In the genomic region with DNA sequence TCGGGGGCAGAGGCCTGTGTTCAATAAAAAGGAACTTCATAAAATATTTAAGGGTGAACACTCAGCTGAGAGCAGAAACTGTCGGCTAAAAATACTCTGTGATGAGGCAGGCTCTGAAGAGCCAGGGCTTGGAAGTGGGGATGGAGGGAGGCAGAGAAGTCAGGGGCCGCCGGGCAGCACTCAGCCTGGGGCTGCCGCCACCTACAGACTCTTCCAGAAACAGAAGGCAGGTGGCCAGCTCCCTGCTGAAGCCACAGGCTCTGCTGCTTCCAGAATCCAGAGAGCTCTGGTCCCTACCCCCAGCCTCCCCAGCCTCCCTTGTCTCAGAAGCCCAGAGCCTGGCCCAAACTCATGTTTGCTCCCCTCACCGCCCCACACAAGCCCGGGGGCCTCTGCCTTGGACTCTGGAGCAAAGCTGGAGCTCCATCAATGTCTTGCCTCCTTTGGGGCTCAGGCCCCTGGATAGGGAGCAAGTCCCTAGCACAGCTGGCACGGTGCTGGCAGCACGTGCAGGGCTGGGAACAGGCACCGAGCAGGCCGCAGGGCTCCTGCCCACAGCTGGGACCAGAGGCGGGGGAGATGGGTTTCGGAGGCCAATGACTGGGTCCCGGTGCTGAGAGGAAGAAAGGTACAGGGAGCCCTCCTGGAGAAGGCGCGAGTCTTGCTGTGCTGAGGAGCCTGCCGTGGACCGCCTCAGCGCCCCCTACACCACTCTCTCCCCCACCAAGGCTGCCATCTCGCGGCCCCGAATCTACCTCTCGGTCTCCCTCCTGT, we compare ENCODE assay signal across 20 cellular contexts. TPM values are rescaled to one million over a fixed set of nuclear protein-coding genes. Genes with fewer than 3 reads are reported as not detected.
DNase-seq lines count a peak whose midpoint lies in the region; ATAC-seq and TF ChIP-seq lines count a peak whose summit lies in the region.
"Had no signal": no experiment of that assay in that cellular context is flagged by ENCODE, and none has a peak within 500 bp of the region (broad histone marks: within the 10 kb centered on the region; RNA-seq: fewer than 3 reads in every experiment).

No MANE protein-coding gene starts in this region.

- H3K4me3 Mint-ChIP-seq in chondrocyte (ENCODE audit: unreplicated experiment), result no peak overlapping the region
- H3K4me3 Mint-ChIP-seq: activated naive CD4-positive, alpha-beta T cell treated with anti-CD3 and anti-CD28 coated beads, Interleukin-2, amount 50 U/mL, for 24 hours; brain had no signal

- peaks cover 11 to 54% (median 23%) of the 10 kb centered on the region in 11 experiments; a peak in 21 of 22 replicates for H4K20me1 ChIP-seq in BLaER1 treated with 17β-estradiol and CSF1 and Interleukin-3, amounts not matched to agents 10 nM and 100 nM
- no peaks in the 10 kb centered on the region for H4K20me1 ChIP-seq in PC-3 (ENCODE audit: low read length)

- no peak overlapping the region for H3K27ac Mint-ChIP-seq in chondrocyte (ENCODE audit: unreplicated experiment)
- H3K27ac Mint-ChIP-seq: activated naive CD4-positive, alpha-beta T cell treated with anti-CD3 and anti-CD28 coated beads, Interleukin-2, amount 50 U/mL, for 24 hours had no signal

- H3K27ac ChIP-seq in BLaER1 treated with 17β-estradiol and CSF1 and Interleukin-3, amounts not matched to agents 10 nM and 100 nM, result peak overlapping the region in 1 of 11 experiments; percentile 10; a peak in 1 of 22 replicates
- H3K27ac ChIP-seq in PC-3 (ENCODE audit: low read length), result no peak overlapping the region
- H3K27ac ChIP-seq: testis had no signal

- no peaks in the 10 kb centered on the region for H3K79me2 ChIP-seq in PC-3 (ENCODE audit: low read length)

- peak overlapping the region in 9 of 11 experiments; percentile 23 to 55 (median 44); a peak in 14 of 22 replicates for H3K4me2 ChIP-seq in BLaER1 treated with 17β-estradiol and CSF1 and Interleukin-3, amounts not matched to agents 10 nM and 100 nM
- H3K4me2 ChIP-seq in PC-3 (ENCODE audit: low read length), result no peak overlapping the region

- peak; percentile 67 for DNase-seq in H7
- no peak for DNase-seq in PC-3
- DNase-seq in fibroblast of the aortic adventitia (ENCODE audit: low read depth), result peak; percentile 17
- DNase-seq in nucleus accumbens (lab: John Stamatoyannopoulos, UW), result no peak
- no peak for DNase-seq in chondrocyte (ENCODE audit: low spot score)
- no peak for DNase-seq in activated CD4-positive, alpha-beta T cell treated with anti-CD3 and anti-CD28 coated beads, Interleukin-2, amount 50 U/mL, for 4 hours
- DNase-seq: activated CD4-positive, alpha-beta T cell treated with anti-CD3 and anti-CD28 coated beads, Interleukin-2, amount 50 U/mL, for 1 hour; activated T-cell treated with anti-CD3 and anti-CD28 coated beads for 4 hours; Caco-2; left ventricle myocardium superior; NCI-H2029 treated with DMSO at 0.1 percent for 48 hours; NCI-H774; stimulated activated CD4-positive, alpha-beta T cell treated with anti-CD3 and anti-CD28 coated beads, Interleukin-4, amount 100 ng/mL, for 4 hours; stimulated activated CD8-positive, alpha-beta memory T cell treated with anti-CD3 and anti-CD28 coated beads, Interleukin-4, amount 100 ng/mL, for 48 hours; testis had no signal

- CTCF ChIA-PET in PC-3 (lab: Charles Lee), result no interaction called here

- ATAC-seq in PC-3 (0 out of 2 replicates have a peak, but pooled peaks have one; percentile 4), HG02798 (IDR thresholded peaks at IDR 0.05; ENCODE audit: poor library complexity, unreplicated experiment) (no peak)
- ATAC-seq: left ventricle myocardium superior had no signal

- no peaks in the 10 kb centered on the region for H3K27me3 ChIP-seq in BLaER1 treated with 17β-estradiol and CSF1 and Interleukin-3, amounts not matched to agents 10 nM and 100 nM
- no peaks in the 10 kb centered on the region for H3K27me3 ChIP-seq in H7 (ENCODE audit: control insufficient read depth, insufficient read depth, low read length)
- H3K27me3 ChIP-seq in PC-3 (ENCODE audit: low read length), result no peaks in the 10 kb centered on the region
- H3K27me3 ChIP-seq: testis had no signal

- H3K36me3 Mint-ChIP-seq in chondrocyte (ENCODE audit: low read depth), result peaks cover 1% of the 10 kb centered on the region
- H3K36me3 Mint-ChIP-seq: activated naive CD4-positive, alpha-beta T cell treated with anti-CD3 and anti-CD28 coated beads, Interleukin-2, amount 50 U/mL, for 24 hours had no signal

- H2AFZ ChIP-seq in PC-3 (ENCODE audit: low read length), result no peak overlapping the region

- peaks cover 19 to 49% (median 40%) of the 10 kb centered on the region in 10 experiments; a peak in 19 of 20 replicates for H3K4me1 ChIP-seq in BLaER1 treated with 17β-estradiol and CSF1 and Interleukin-3, amounts not matched to agents 10 nM and 100 nM
- H3K4me1 ChIP-seq in PC-3 (ENCODE audit: insufficient read depth, low read length), result peaks cover 7% of the 10 kb centered on the region
- H3K4me1 ChIP-seq: testis had no signal

- H3K9me2 ChIP-seq in PC-3 (replicated peaks; ENCODE audit: low read length), result no peaks in the 10 kb centered on the region

- H3K27me3 Mint-ChIP-seq in chondrocyte (ENCODE audit: low read depth), result no peaks in the 10 kb centered on the region
- H3K27me3 Mint-ChIP-seq: activated naive CD4-positive, alpha-beta T cell treated with anti-CD3 and anti-CD28 coated beads, Interleukin-2, amount 50 U/mL, for 24 hours; brain had no signal

- no peaks in the 10 kb centered on the region for H3F3A ChIP-seq in PC-3 (ENCODE audit: low read length, unreplicated experiment)

- no peak for TF ChIP-seq CTCF in PC-3 (conservative IDR thresholded peaks at IDR 0.05; ENCODE audit: low read depth, low read length)
- peak; percentile 5 for TF ChIP-seq CTCF in fibroblast of the aortic adventitia (IDR thresholded peaks at IDR 0.05; ENCODE audit: insufficient read depth, low read length)
- TF ChIP-seq CTCF in chondrocyte (IDR thresholded peaks at IDR 0.05), result no peak

- H3K9me3 ChIP-seq in BLaER1 treated with 17β-estradiol and CSF1 and Interleukin-3, amounts not matched to agents 10 nM and 100 nM (replicated peaks in 1 of 11), result no peaks in the 10 kb centered on the region
- no peaks in the 10 kb centered on the region for H3K9me3 ChIP-seq in PC-3 (ENCODE audit: low read length)
- H3K9me3 ChIP-seq: Caco-2, testis had no signal

- no TSS peak for BruUV-seq in PC-3 (replicated peaks; lab: Mats Ljungman, UMichigan)

- H3K9ac ChIP-seq in BLaER1 treated with 17β-estradiol and CSF1 and Interleukin-3, amounts not matched to agents 10 nM and 100 nM, result peak overlapping the region in 4 of 11 experiments; percentile 15 to 34 (median 24); a peak in 5 of 22 replicates
- no peak overlapping the region for H3K9ac ChIP-seq in PC-3 (ENCODE audit: low read length)

- H3K4me1 Mint-ChIP-seq in chondrocyte (ENCODE audit: low read depth), result no peaks in the 10 kb centered on the region

- no peaks in the 10 kb centered on the region for H3K9me3 Mint-ChIP-seq in chondrocyte (ENCODE audit: low read depth)
- H3K9me3 Mint-ChIP-seq: activated naive CD4-positive, alpha-beta T cell treated with anti-CD3 and anti-CD28 coated beads, Interleukin-2, amount 50 U/mL, for 24 hours; brain had no signal

- H3K4me3 ChIP-seq in BLaER1 treated with 17β-estradiol and CSF1 and Interleukin-3, amounts not matched to agents 10 nM and 100 nM, result no peak overlapping the region
- no peak overlapping the region for H3K4me3 ChIP-seq in H7 (ENCODE audit: insufficient read depth, low read depth, low read length)
- no peak overlapping the region for H3K4me3 ChIP-seq in PC-3 (ENCODE audit: low read length)
- no peak overlapping the region for H3K4me3 ChIP-seq in fibroblast of the aortic adventitia (ENCODE audit: low read depth, low read length)
- H3K4me3 ChIP-seq: skin epidermis, testis had no signal

- POLR2A ChIA-PET in PC-3 (lab: Charles Lee; ENCODE audit: unreplicated experiment), result no interaction called here

- intact Hi-C loops in PC-3 (cut with micrococcal nuclease), result no loop called here

- peaks cover 8 to 59% (median 15%) of the 10 kb centered on the region in 11 experiments; a peak in 20 of 22 replicates for H3K36me3 ChIP-seq in BLaER1 treated with 17β-estradiol and CSF1 and Interleukin-3, amounts not matched to agents 10 nM and 100 nM
- no peaks in the 10 kb centered on the region for H3K36me3 ChIP-seq in H7 (replicated peaks; ENCODE audit: control insufficient read depth, insufficient read depth, low read length)
- no peaks in the 10 kb centered on the region for H3K36me3 ChIP-seq in PC-3 (ENCODE audit: low read depth, low read length)

RNA-seq across cellular contexts. Expression of a gene that starts 8.2 kb away (rescaled TPM):
- 62.5 and 65.4 TPM in 2 replicates for total RNA-seq in H7 (2014; rRNA removed; shearing (Covaris generic))
- total RNA-seq in PC-3 (2014; rRNA removed) (64.4 and 79.8 TPM in 2 replicates), fibroblast of the aortic adventitia (ENCODE audit: low replicate concordance) (5.9 and 25.8 TPM in 2 replicates), chondrocyte (33.8 to 47.2 TPM (median 46.8 TPM) in 3 replicates)

RNA-seq across cellular contexts. Expression of a gene that starts 21.9 kb away (rescaled TPM):
- total RNA-seq in H7 (2014; rRNA removed; shearing (Covaris generic)), result 43.1 and 50.6 TPM in 2 replicates
- total RNA-seq in PC-3 (2014; rRNA removed) (63.9 and 70.4 TPM in 2 replicates), fibroblast of the aortic adventitia (ENCODE audit: low replicate concordance) (5.3 and 10.7 TPM in 2 replicates), chondrocyte (17.0 to 18.8 TPM (median 17.3 TPM) in 3 replicates)

Comparison
In these comparisons a context has a peak if more than half of its experiments do, and no peak if none do; other contexts are left out.
1. DNase-seq: peak in H7 (single experiment) and fibroblast of the aortic adventitia (single experiment); none in PC-3 (single experiment), nucleus accumbens (0 of 56), chondrocyte (single experiment) and activated CD4-positive, alpha-beta T cell treated with anti-CD3 and anti-CD28 coated beads, Interleukin-2, amount 50 U/mL, for 4 hours (0 of 2).